Comparison of ENCODE assay signal across 9 cellular contexts in genomic region chr2:177243476-177243875, GRCh38. TPM values are rescaled to one million over a fixed set of nuclear protein-coding genes. Genes with fewer than 3 reads are reported as not detected.
DNase-seq lines count a peak whose midpoint lies in the region; ATAC-seq and TF ChIP-seq lines count a peak whose summit lies in the region.
"Had no signal": no experiment of that assay in that cellular context is flagged by ENCODE, and none has a peak within 500 bp of the region (broad histone marks: within the 10 kb centered on the region; RNA-seq: fewer than 3 reads in every experiment).

No MANE protein-coding gene starts in this region.

- no peaks in the 10 kb centered on the region for H3K9me3 Mint-ChIP-seq in activated CD8-positive, alpha-beta T cell treated with anti-CD3 and anti-CD28 coated beads for 36 hours
- no peaks in the 10 kb centered on the region for H3K9me3 Mint-ChIP-seq in activated CD8-positive, alpha-beta T cell treated with anti-CD3 and anti-CD28 coated beads, Interleukin-2, amount 10 ng/mL, durations not matched to agents 7 days and 5 days (ENCODE audit: insufficient read depth)

- H3K4me3 Mint-ChIP-seq in activated CD8-positive, alpha-beta T cell treated with anti-CD3 and anti-CD28 coated beads for 36 hours: no peak overlapping the region
- no peak overlapping the region for H3K4me3 Mint-ChIP-seq in activated CD8-positive, alpha-beta T cell treated with anti-CD3 and anti-CD28 coated beads, Interleukin-2, amount 10 ng/mL, durations not matched to agents 7 days and 5 days

- H3K4me1 ChIP-seq in adipocyte (ENCODE audit: control insufficient read depth, insufficient read depth, low read length): peaks cover 86% of the 10 kb centered on the region
- H3K4me1 ChIP-seq in lung (ENCODE audit: control insufficient read depth in 2 of 2, insufficient read depth in 2 of 2, low read length in 2 of 2): peaks cover 36 to 62% of the 10 kb centered on the region in 2 donors
- peaks cover 85 to 97% of the 10 kb centered on the region in 2 donors for H3K4me1 ChIP-seq in thoracic aorta (ENCODE audit: control insufficient read depth in 1 of 2, low read depth in 2 of 2)

- no peaks in the 10 kb centered on the region for H3K27me3 ChIP-seq in adipocyte (replicated peaks; ENCODE audit: control insufficient read depth, insufficient read depth, low read length)
- no peaks in the 10 kb centered on the region for H3K27me3 ChIP-seq in lung (ENCODE audit: control insufficient read depth, insufficient read depth)
- no peaks in the 10 kb centered on the region for H3K27me3 ChIP-seq in thoracic aorta (replicated peaks; ENCODE audit: insufficient read depth)

- no peak for DNase-seq in activated CD8-positive, alpha-beta T cell treated with anti-CD3 and anti-CD28 coated beads for 36 hours
- no peak for DNase-seq in activated CD8-positive, alpha-beta T cell treated with anti-CD3 and anti-CD28 coated beads, Interleukin-2, amount 10 ng/mL, durations not matched to agents 7 days and 5 days
- DNase-seq in adipocyte (ENCODE audit: low read depth) (no peak), lung (ENCODE audit: low spot score) (no peak), thoracic aorta (ENCODE audit: low spot score) (no peak), HuH-7 (ENCODE audit: low spot score) (no peak), T-helper 9 cell (no peak)
- DNase-seq: midbrain had no signal

- ATAC-seq in activated CD8-positive, alpha-beta T cell treated with anti-CD3 and anti-CD28 coated beads for 36 hours: no peak
- no peak for ATAC-seq in activated CD8-positive, alpha-beta T cell treated with anti-CD3 and anti-CD28 coated beads, Interleukin-2, amount 10 ng/mL, durations not matched to agents 7 days and 5 days
- ATAC-seq in lung (ENCODE audit: insufficient read depth, low FRiP score) (no peak), thoracic aorta (ENCODE audit: insufficient number of reproducible peaks, low FRiP score, low read depth) (no peak), GM19395 (IDR thresholded peaks at IDR 0.05; ENCODE audit: unreplicated experiment) (no peak)

- intact Hi-C loops in activated CD8-positive, alpha-beta T cell treated with anti-CD3 and anti-CD28 coated beads for 36 hours (cut with micrococcal nuclease): no loop called here

- peaks cover 79% of the 10 kb centered on the region for H3K4me1 Mint-ChIP-seq in activated CD8-positive, alpha-beta T cell treated with anti-CD3 and anti-CD28 coated beads for 36 hours (ENCODE audit: low read depth)
- peaks cover 70% of the 10 kb centered on the region for H3K4me1 Mint-ChIP-seq in activated CD8-positive, alpha-beta T cell treated with anti-CD3 and anti-CD28 coated beads, Interleukin-2, amount 10 ng/mL, durations not matched to agents 7 days and 5 days (ENCODE audit: low read depth)

- H3K4me3 ChIP-seq in adipocyte (ENCODE audit: low read length) (peak overlapping the region; percentile 79), lung (no peak overlapping the region), thoracic aorta (peak overlapping the region; percentile 54)

- H3K9me3 ChIP-seq in adipocyte (ENCODE audit: control insufficient read depth, low read length): no peaks in the 10 kb centered on the region
- no peaks in the 10 kb centered on the region for H3K9me3 ChIP-seq in lung (ENCODE audit: control insufficient read depth in 2 of 2, insufficient read depth in 1 of 2, low read length in 1 of 2)
- no peaks in the 10 kb centered on the region for H3K9me3 ChIP-seq in thoracic aorta

- no peaks in the 10 kb centered on the region for H3K36me3 ChIP-seq in adipocyte (ENCODE audit: control insufficient read depth, insufficient read depth, low read length, severe bottlenecking)
- no peaks in the 10 kb centered on the region for H3K36me3 ChIP-seq in lung (ENCODE audit: control insufficient read depth in 2 of 2, insufficient read depth in 2 of 2, low read length in 2 of 2)
- no peaks in the 10 kb centered on the region for H3K36me3 ChIP-seq in thoracic aorta

- H3K27me3 Mint-ChIP-seq in activated CD8-positive, alpha-beta T cell treated with anti-CD3 and anti-CD28 coated beads for 36 hours: no peaks in the 10 kb centered on the region
- H3K27me3 Mint-ChIP-seq in activated CD8-positive, alpha-beta T cell treated with anti-CD3 and anti-CD28 coated beads, Interleukin-2, amount 10 ng/mL, durations not matched to agents 7 days and 5 days (ENCODE audit: low read depth): no peaks in the 10 kb centered on the region

- H3K9ac ChIP-seq in adipocyte (ENCODE audit: low read length): peak overlapping the region; percentile 81

- H3K36me3 Mint-ChIP-seq in activated CD8-positive, alpha-beta T cell treated with anti-CD3 and anti-CD28 coated beads for 36 hours (ENCODE audit: low read depth): peaks cover 36% of the 10 kb centered on the region
- H3K36me3 Mint-ChIP-seq in activated CD8-positive, alpha-beta T cell treated with anti-CD3 and anti-CD28 coated beads, Interleukin-2, amount 10 ng/mL, durations not matched to agents 7 days and 5 days (ENCODE audit: low read depth): peaks cover 33% of the 10 kb centered on the region

- CTCF ChIA-PET in activated CD8-positive, alpha-beta T cell treated with anti-CD3 and anti-CD28 coated beads for 36 hours (lab: Charles Lee): no interaction called here
- CTCF ChIA-PET in activated CD8-positive, alpha-beta T cell treated with anti-CD3 and anti-CD28 coated beads, Interleukin-2, amount 10 ng/mL, durations not matched to agents 7 days and 5 days (lab: Charles Lee): interaction anchor here (0.8 to 1.2 kb wide), 3 partner anchors 21 to 79 kb away, joined by 3 to 5 read pairs (median 3); partner anchors contain the start of gene NFE2L2

- peak overlapping the region; percentile 69 for H3K27ac Mint-ChIP-seq in activated CD8-positive, alpha-beta T cell treated with anti-CD3 and anti-CD28 coated beads for 36 hours
- H3K27ac Mint-ChIP-seq in activated CD8-positive, alpha-beta T cell treated with anti-CD3 and anti-CD28 coated beads, Interleukin-2, amount 10 ng/mL, durations not matched to agents 7 days and 5 days: no peak overlapping the region

- POLR2A ChIA-PET in activated CD8-positive, alpha-beta T cell treated with anti-CD3 and anti-CD28 coated beads for 36 hours (lab: Charles Lee): interaction anchor here (0.7 to 1.5 kb wide), 6 partner anchors 11 to 29 kb away, joined by 3 to 5 read pairs (median 3); no protein-coding TSS in a partner anchor
- POLR2A ChIA-PET in activated CD8-positive, alpha-beta T cell treated with anti-CD3 and anti-CD28 coated beads, Interleukin-2, amount 10 ng/mL, durations not matched to agents 7 days and 5 days (lab: Charles Lee): interaction anchor here (1.6 to 1.7 kb wide), 3 partner anchors 18 to 31 kb away, joined by 4 to 6 read pairs (median 5); partner anchors contain the start of gene HNRNPA3

- peak overlapping the region; percentile 83 to 89 for H3K27ac ChIP-seq in lung (ENCODE audit: low read depth in 1 of 2, low read length in 1 of 2)
- peak overlapping the region; percentile 89 to 97 for H3K27ac ChIP-seq in thoracic aorta

- no peak for TF ChIP-seq CTCF in activated CD8-positive, alpha-beta T cell treated with anti-CD3 and anti-CD28 coated beads for 36 hours (IDR thresholded peaks at IDR 0.05)
- TF ChIP-seq CTCF in lung (IDR thresholded peaks at IDR 0.05; ENCODE audit: control extremely low read depth, extremely low read depth): no peak
- TF ChIP-seq CTCF in thoracic aorta (IDR thresholded peaks at IDR 0.05): no peak

RNA-seq across cellular contexts. Expression of gene NFE2L2, which starts 21.1 kb away (rescaled TPM):
- 10 to 100 TPM; 57.3 to 57.6 TPM for total RNA-seq in activated CD8-positive, alpha-beta T cell treated with anti-CD3 and anti-CD28 coated beads for 36 hours
- total RNA-seq in activated CD8-positive, alpha-beta T cell treated with anti-CD3 and anti-CD28 coated beads, Interleukin-2, amount 10 ng/mL, durations not matched to agents 7 days and 5 days: 10 to 100 TPM; 61.3 to 64.3 TPM
- total RNA-seq in lung: 100 to 1,000 TPM in 1 of 2 donors, 10 to 100 TPM in 1; 94.6 to 145 TPM
- 10 to 100 TPM; 45.5 to 66.6 TPM for polyA plus RNA-seq in lung
- 100 to 1,000 TPM in 1 of 2 donors, 10 to 100 TPM in 1; 64.3 to 155 TPM for total RNA-seq in thoracic aorta

RNA-seq across cellular contexts. Expression of gene HNRNPA3, which starts 30.9 kb away (rescaled TPM):
- total RNA-seq in activated CD8-positive, alpha-beta T cell treated with anti-CD3 and anti-CD28 coated beads for 36 hours: 100 to 1,000 TPM; 292 to 308 TPM
- 100 to 1,000 TPM; 329 to 350 TPM for total RNA-seq in activated CD8-positive, alpha-beta T cell treated with anti-CD3 and anti-CD28 coated beads, Interleukin-2, amount 10 ng/mL, durations not matched to agents 7 days and 5 days
- total RNA-seq in lung (100 to 1,000 TPM; 155 to 164 TPM), thoracic aorta (10 to 100 TPM; 60.1 to 98.4 TPM)
- polyA plus RNA-seq in lung: 100 to 1,000 TPM; 169 to 182 TPM
